Comparison of ENCODE assay signal across 10 cellular contexts in the genomic region with DNA sequence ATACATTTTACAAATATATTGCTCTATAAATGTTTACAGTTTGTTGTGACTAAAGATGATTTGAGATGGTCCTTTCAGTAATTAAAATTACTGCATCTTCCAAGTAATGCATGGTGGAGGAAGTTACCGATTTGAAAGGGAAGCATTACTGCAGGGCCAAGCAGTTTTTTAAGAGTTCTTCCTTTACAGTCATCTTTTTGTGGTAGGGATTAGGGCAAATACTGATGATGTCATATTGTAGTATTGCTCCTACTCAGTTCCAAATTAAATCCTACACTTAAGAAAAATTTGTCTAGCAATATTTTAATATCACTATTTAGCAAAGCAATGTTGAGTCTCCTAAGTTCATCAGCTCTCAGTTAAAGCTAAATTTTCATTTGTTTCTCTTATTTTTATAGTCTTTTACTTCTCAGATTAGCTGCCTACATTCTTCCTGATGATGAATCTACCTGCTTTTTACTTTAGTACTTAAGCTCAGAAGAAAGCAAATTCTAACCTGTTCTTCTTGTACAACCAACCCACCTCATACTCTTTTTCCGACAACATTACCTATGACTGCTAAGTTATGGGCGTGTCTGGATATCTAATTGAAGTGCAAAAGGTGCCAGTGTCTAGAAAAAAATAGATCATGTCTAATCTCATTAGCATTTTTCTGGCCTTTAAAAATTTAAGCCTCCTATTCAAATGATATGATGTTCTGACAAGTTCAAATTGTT. TPM values are rescaled to one million over a fixed set of nuclear protein-coding genes. Genes with fewer than 3 reads are reported as not detected.
"Had no signal": no experiment of that assay in that cellular context is flagged by ENCODE, and none has a peak within 500 bp of the region (broad histone marks: within the 10 kb centered on the region; RNA-seq: fewer than 3 reads in every experiment).

No MANE protein-coding gene starts in this region.

- H3K27ac ChIP-seq: HL-60, KMS-11 had no signal

- H3K9ac ChIP-seq: KMS-11 had no signal

- H3K4me2 ChIP-seq: KMS-11 had no signal

- H3K4me3 ChIP-seq: K562 had no signal

- ATAC-seq: K562 had no signal

- DNase-seq: IMR-90, KBM-7, KG1 had no signal

- FAIRE-seq: HTR-8/SVneo, K562 had no signal

RNA-seq across cellular contexts. Expression of gene RGPD4, which starts 1.7 kb away (rescaled TPM):
- total RNA-seq: HT-29, HT1080, IMR-90 had no signal
- polyA plus RNA-seq: IgD-negative memory B cell, IMR-90, K562 had no signal
